ENCODE assay signal across 24 cellular contexts in the genomic region with DNA sequence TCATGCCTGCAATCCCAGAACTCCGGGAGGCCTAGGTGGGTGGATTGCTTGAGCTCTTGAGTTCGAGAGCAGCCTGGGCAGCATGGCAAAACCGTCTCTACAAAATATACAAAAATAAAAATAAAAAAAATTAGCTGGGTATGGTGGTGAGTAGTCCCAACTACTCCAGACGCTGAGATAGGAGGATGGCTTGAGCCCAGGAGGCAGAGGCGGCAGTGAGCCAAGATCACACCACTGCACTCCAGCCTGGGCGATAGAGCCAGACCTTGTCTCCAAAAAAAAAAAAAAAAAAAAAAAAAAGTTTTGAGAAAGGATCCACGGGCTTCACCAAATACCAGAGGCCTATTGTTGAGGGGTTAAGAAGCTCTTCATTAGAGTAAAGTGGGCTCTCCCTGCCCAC. TPM values are rescaled to one million over a fixed set of nuclear protein-coding genes. Genes with fewer than 3 reads are reported as not detected.
DNase-seq lines count a peak whose midpoint lies in the region; ATAC-seq and TF ChIP-seq lines count a peak whose summit lies in the region.
"Had no signal": no experiment of that assay in that cellular context is flagged by ENCODE, and none has a peak within 500 bp of the region (broad histone marks: within the 10 kb centered on the region; RNA-seq: fewer than 3 reads in every experiment).

No MANE protein-coding gene starts in this region.

- DNase-seq in Right ventricle myocardium superior, result peak; percentile 59
- DNase-seq in cardiac septum (ENCODE audit: low spot score), result no peak
- DNase-seq in left ventricle myocardium superior, result peak; percentile 49
- DNase-seq in nephron progenitor cell, result no peak
- no peak for DNase-seq in activated T-cell treated with anti-CD3 and anti-CD28 coated beads for 4 hours
- DNase-seq: 8988T; ACHN; AML-193; BE2C; CD4-positive, alpha-beta T cell; CD8-positive, alpha-beta memory T cell; DMS 273 treated with DMSO at 0.1 percent for 48 hours; DMS79; EL; GDM1; GM23248; HCEC 1CT had no signal

- H3K4me1 Mint-ChIP-seq in nephron progenitor cell, result peaks cover 31% of the 10 kb centered on the region
- H3K4me1 Mint-ChIP-seq: CD8-positive, alpha-beta memory T cell had no signal

- H3K4me3 Mint-ChIP-seq in nephron progenitor cell, result no peak overlapping the region
- H3K4me3 Mint-ChIP-seq: CD14-positive monocyte; CD4-positive, alpha-beta T cell; CD8-positive, alpha-beta memory T cell had no signal

- ATAC-seq in Right ventricle myocardium superior (ENCODE audit: poor library complexity), result peak; percentile 74
- peak; percentile 72 for ATAC-seq in left ventricle myocardium superior
- no peak for ATAC-seq in HG03039 (IDR thresholded peaks at IDR 0.05; ENCODE audit: unreplicated experiment)
- no peak for ATAC-seq in HG02623 (IDR thresholded peaks at IDR 0.05; ENCODE audit: unreplicated experiment)
- ATAC-seq: A549, GM12878 had no signal

- no peak for TF ChIP-seq CTCF in nephron progenitor cell (IDR thresholded peaks at IDR 0.05)

- no peaks in the 10 kb centered on the region for H3K36me3 Mint-ChIP-seq in nephron progenitor cell (ENCODE audit: low read depth)
- H3K36me3 Mint-ChIP-seq: CD14-positive monocyte had no signal

- no peaks in the 10 kb centered on the region for H3K27me3 Mint-ChIP-seq in nephron progenitor cell (ENCODE audit: low read depth, poor library complexity)
- H3K27me3 Mint-ChIP-seq: CD4-positive, alpha-beta T cell had no signal

- intact Hi-C loops in Right ventricle myocardium superior (cut with DNase I) (no loop called here), cardiac septum (cut with DNase I) (no loop called here), left ventricle myocardium superior (cut with micrococcal nuclease) (no loop called here)

- peak overlapping the region; percentile 8 for H3K27ac Mint-ChIP-seq in nephron progenitor cell
- H3K27ac Mint-ChIP-seq: CD14-positive monocyte; CD4-positive, alpha-beta T cell had no signal

- no peaks in the 10 kb centered on the region for H3K9me3 Mint-ChIP-seq in nephron progenitor cell
- H3K9me3 Mint-ChIP-seq: CD14-positive monocyte; CD4-positive, alpha-beta T cell; CD8-positive, alpha-beta memory T cell had no signal

RNA-seq across cellular contexts. Expression of gene SUPT20HL2, which starts 8.0 kb away (rescaled TPM):
- total RNA-seq in Right ventricle myocardium superior (not detected), cardiac septum (not detected), left ventricle myocardium superior (not detected)
- total RNA-seq: CD4-positive, alpha-beta T cell; CD8-positive, alpha-beta memory T cell; GM12878; GM23248; H1 had no signal

RNA-seq across cellular contexts. Expression of gene SUPT20HL1, which starts 54.5 kb away (rescaled TPM):
- not detected for total RNA-seq in Right ventricle myocardium superior
- total RNA-seq in cardiac septum, result not detected
- not detected for total RNA-seq in left ventricle myocardium superior
- total RNA-seq: CD4-positive, alpha-beta T cell; CD8-positive, alpha-beta memory T cell; GM12878; GM23248; H1; H7 had no signal

Comparison
In these comparisons a context has a peak if more than half of its experiments do, and no peak if none do; other contexts are left out.
1. DNase-seq: peak in Right ventricle myocardium superior (single experiment) and left ventricle myocardium superior (single experiment); none in cardiac septum (single experiment), nephron progenitor cell (single experiment) and activated T-cell treated with anti-CD3 and anti-CD28 coated beads for 4 hours (single experiment).
2. ATAC-seq: peak in Right ventricle myocardium superior (single experiment) and left ventricle myocardium superior (single experiment); none in HG03039 (single experiment) and HG02623 (single experiment).